ENCODE assay signal across 11 cellular contexts in genomic region chr10:88987243-88987726, GRCh38. TPM values are rescaled to one million over a fixed set of nuclear protein-coding genes. Genes with fewer than 3 reads are reported as not detected.
DNase-seq lines count a peak whose midpoint lies in the region; TF ChIP-seq lines count a peak whose summit lies in the region.
"Had no signal": no experiment of that assay in that cellular context is flagged by ENCODE, and none has a peak within 500 bp of the region (broad histone marks: within the 10 kb centered on the region; RNA-seq: fewer than 3 reads in every experiment).

No MANE protein-coding gene starts in this region.

- peaks cover 57% of the 10 kb centered on the region for H3K4me1 Mint-ChIP-seq in chondrocyte (ENCODE audit: low read depth)

- peak; percentile 66 for TF ChIP-seq CTCF in chondrocyte (IDR thresholded peaks at IDR 0.05)

- H3K27me3 Mint-ChIP-seq in chondrocyte (ENCODE audit: low read depth), result no peaks in the 10 kb centered on the region

- no peaks in the 10 kb centered on the region for H3K36me3 Mint-ChIP-seq in chondrocyte (ENCODE audit: low read depth)

- no peak overlapping the region for H3K27ac Mint-ChIP-seq in chondrocyte (ENCODE audit: unreplicated experiment)

- peak; percentile 8 for DNase-seq in stimulated activated CD4-positive, alpha-beta T cell treated with anti-CD3 and anti-CD28 coated beads, Interleukin-1b, Interleukin-23, amount 100 ng/mL, for 48 hours
- no peak for DNase-seq in stimulated activated CD4-positive, alpha-beta T cell treated with anti-CD3 and anti-CD28 coated beads, Interleukin-4, amount 100 ng/mL, for 4 hours
- DNase-seq in MV-4-11 (lab: John Stamatoyannopoulos, UW) (peak; percentile 77), chondrocyte (ENCODE audit: low spot score) (no peak), head of caudate nucleus (no peak), NK-92 (lab: John Stamatoyannopoulos, UW; ENCODE audit: unreplicated experiment) (no peak), retina (no peak), posterior cingulate gyrus (no peak)
- DNase-seq: activated T-cell treated with anti-CD3 and anti-CD28 coated beads, Interleukin-2, amount 50 U/mL, for 4 hours; NCI-H187 had no signal

- no peak overlapping the region for H3K4me3 Mint-ChIP-seq in chondrocyte (ENCODE audit: unreplicated experiment)
- H3K4me3 Mint-ChIP-seq: activated T-cell treated with anti-CD3 and anti-CD28 coated beads, Interleukin-2, amount 50 U/mL, for 4 hours had no signal

- intact Hi-C loops in head of caudate nucleus (cut with DNase I) (loop anchor here (5.0 kb wide), 1 partner anchor 50 kb away; no protein-coding TSS in a partner anchor), posterior cingulate gyrus (cut with DNase I) (no loop called here)

- no peaks in the 10 kb centered on the region for H3K9me3 Mint-ChIP-seq in chondrocyte (ENCODE audit: low read depth)

RNA-seq across cellular contexts. Expression of gene FAS, which starts 3.3 kb away (rescaled TPM):
- total RNA-seq in chondrocyte, result 11.2 to 11.6 TPM (median 11.5 TPM) in 3 replicates
- total RNA-seq: Caco-2 had no signal

RNA-seq across cellular contexts. Expression of gene ACTA2, which starts 34.7 kb away (rescaled TPM):
- total RNA-seq in chondrocyte, result 846 to 4,145 TPM (median 3,929 TPM) in 3 replicates
- total RNA-seq: Caco-2 had no signal

Comparison
In these comparisons a context has a peak if more than half of its experiments do, and no peak if none do; other contexts are left out.
1. DNase-seq: peak in stimulated activated CD4-positive, alpha-beta T cell treated with anti-CD3 and anti-CD28 coated beads, Interleukin-1b, Interleukin-23, amount 100 ng/mL, for 48 hours (single experiment) and MV-4-11 (single experiment); none in stimulated activated CD4-positive, alpha-beta T cell treated with anti-CD3 and anti-CD28 coated beads, Interleukin-4, amount 100 ng/mL, for 4 hours (0 of 2), chondrocyte (single experiment), head of caudate nucleus (0 of 42), NK-92 (single experiment), retina (single experiment) and posterior cingulate gyrus (0 of 10).